In the genomic region with DNA sequence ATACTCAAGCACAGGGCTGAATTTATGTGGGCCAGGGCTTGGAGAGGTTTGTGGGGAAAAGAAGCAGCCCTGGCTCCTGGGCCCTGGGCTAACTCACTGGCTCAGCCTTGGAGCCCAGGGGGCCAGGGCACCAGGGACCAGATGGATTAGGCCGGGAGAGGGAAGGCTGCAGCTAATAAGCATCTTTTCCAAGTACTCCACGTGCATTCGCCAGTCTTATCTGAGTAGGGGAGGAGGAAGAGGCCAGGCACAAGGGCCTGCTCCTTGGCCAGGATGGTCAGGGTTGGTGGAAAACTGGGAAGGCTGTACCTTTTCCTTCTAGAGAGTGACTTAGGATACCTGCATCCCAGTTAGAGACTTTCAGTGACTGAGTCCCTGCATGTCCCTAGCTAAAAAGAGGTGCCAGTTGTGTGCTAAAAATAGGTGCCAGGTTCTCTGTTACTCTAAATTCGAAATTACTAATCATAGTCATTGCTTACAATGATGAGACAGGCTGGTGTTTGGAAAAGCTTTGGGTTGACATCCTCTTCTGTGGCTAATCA, we compare ENCODE assay signal across 8 cellular contexts. TPM values are rescaled to one million over a fixed set of nuclear protein-coding genes. Genes with fewer than 3 reads are reported as not detected.
DNase-seq lines count a peak whose midpoint lies in the region; ATAC-seq and TF ChIP-seq lines count a peak whose summit lies in the region.

No MANE protein-coding gene starts in this region.

- H3K27ac ChIP-seq in H9 (ENCODE audit: insufficient read length, low read depth, low read length) (no peak overlapping the region), SK-N-MC (no peak overlapping the region)

- H4K91ac ChIP-seq in H9 (ENCODE audit: insufficient read length, low read depth, low read length) = no peak overlapping the region

- peak overlapping the region; percentile 79 for H3K9ac ChIP-seq in H9 (ENCODE audit: extremely low read depth, insufficient read length, low read length)
- peak overlapping the region; percentile 91 for H3K9ac ChIP-seq in SK-N-MC (ENCODE audit: insufficient read length)
- H3K9ac ChIP-seq in skeletal muscle satellite cell (ENCODE audit: low read depth, low read length) = peak overlapping the region; percentile 86

- peaks cover 2% of the 10 kb centered on the region for H4K20me1 ChIP-seq in H9 (ENCODE audit: control insufficient read depth, insufficient read depth, insufficient read length)

- TF ChIP-seq CTCF in H9 (conservative IDR thresholded peaks at IDR 0.05) = no peak
- no peak for TF ChIP-seq CTCF in fibroblast of villous mesenchyme (IDR thresholded peaks at IDR 0.05; ENCODE audit: insufficient read depth, low read depth, low read length)

- H3K23ac ChIP-seq in H9 (ENCODE audit: insufficient read length, low read depth, low read length) = no peak overlapping the region

- H3K56ac ChIP-seq in H9 (ENCODE audit: insufficient read length, low read depth, low read length) = no peak overlapping the region

- H3K79me2 ChIP-seq in H9 (ENCODE audit: insufficient read depth, low read length) = peaks cover 57% of the 10 kb centered on the region

- peak overlapping the region; percentile 95 to 99 for H3K4me3 Mint-ChIP-seq in H9

- no peak overlapping the region for H3T11ph ChIP-seq in H9 (ENCODE audit: low read length)

- peak overlapping the region; percentile 84 for H3K4me3 ChIP-seq in SK-N-MC
- peak overlapping the region; percentile 71 for H3K4me3 ChIP-seq in fibroblast of villous mesenchyme (ENCODE audit: low read depth, low read length)
- H3K4me3 ChIP-seq in skeletal muscle satellite cell (ENCODE audit: low read length) = peak overlapping the region; percentile 88

- H3K36me3 ChIP-seq in SK-N-MC (ENCODE audit: insufficient read depth, low read length) (peaks cover 20% of the 10 kb centered on the region), skeletal muscle satellite cell (ENCODE audit: insufficient read depth, low read length) (no peaks in the 10 kb centered on the region)

- no peak for DNase-seq in H9
- DNase-seq in SK-N-MC (ENCODE audit: low read depth, low spot score) = no peak
- DNase-seq in fibroblast of villous mesenchyme (ENCODE audit: low read depth) = no peak
- no peak for DNase-seq in stimulated activated CD4-positive, alpha-beta T cell treated with anti-CD3 and anti-CD28 coated beads, Interleukin-15, amount 100 ng/mL, for 24 hours
- DNase-seq in EL = no peak
- no peak for DNase-seq in AG08395 (ENCODE audit: low spot score)

- peaks cover 11 to 18% (median 18%) of the 10 kb centered on the region in 3 experiments; a peak in 6 of 7 replicates for H3K36me3 Mint-ChIP-seq in H9 (ENCODE audit: insufficient read depth in 1 of 3, low read depth in 3 of 3)

- no peak overlapping the region for H2BK120ac ChIP-seq in H9 (ENCODE audit: low read depth, low read length, poor library complexity, severe bottlenecking)

- H3K4ac ChIP-seq in H9 (ENCODE audit: low read depth, low read length) = no peak overlapping the region

- no peak overlapping the region for H2BK5ac ChIP-seq in H9 (ENCODE audit: insufficient read length, low read length)

- peaks cover 4% of the 10 kb centered on the region for H3K79me1 ChIP-seq in H9 (ENCODE audit: insufficient read depth, low read depth, low read length, poor library complexity, severe bottlenecking)

- no peak overlapping the region for H4K5ac ChIP-seq in H9 (ENCODE audit: insufficient read length, low read depth, low read length)

- H3K9me3 Mint-ChIP-seq in H9 = no peaks in the 10 kb centered on the region; a peak in 1 of 5 replicates

- no peak overlapping the region; the same call in 1 of the 2 replicates for H3K14ac ChIP-seq in H9 (ENCODE audit: insufficient read depth, low read length)

- no peak overlapping the region for H4K8ac ChIP-seq in H9 (replicated peaks; ENCODE audit: insufficient read length, low read depth, low read length)

- H3K23me2 ChIP-seq in H9 (ENCODE audit: insufficient read length, low read depth, low read length, poor library complexity, severe bottlenecking) = peaks cover 9% of the 10 kb centered on the region

- H3K27me3 ChIP-seq in H9 (ENCODE audit: insufficient read depth, low read length) (no peaks in the 10 kb centered on the region), skeletal muscle satellite cell (ENCODE audit: control insufficient read depth, insufficient read depth, low read length) (no peaks in the 10 kb centered on the region)

- no CpG with 5 or more reads among the region's 4 CpGs for WGBS in H9 (ENCODE audit: extremely low coverage, insufficient read length, low lambda C conversion rate)

- H3K4me1 ChIP-seq in H9 (ENCODE audit: insufficient read depth, low read length) (0 out of 2 replicates have a peak, but pooled peaks cover 2% of the 10 kb centered on the region), skeletal muscle satellite cell (ENCODE audit: control insufficient read depth, insufficient read depth, low read length) (peaks cover 40% of the 10 kb centered on the region)

- H3K4me2 ChIP-seq in H9 (ENCODE audit: insufficient read depth, insufficient read length, low read length) (peak overlapping the region; percentile 93), skeletal muscle satellite cell (ENCODE audit: low read length) (peak overlapping the region; percentile 95)

- no peak overlapping the region for H3K27ac Mint-ChIP-seq in H9

- H3K27me3 Mint-ChIP-seq in H9 (ENCODE audit: low read depth) = peaks cover 6% of the 10 kb centered on the region

- peaks cover 38 to 48% of the 10 kb centered on the region in 2 experiments for H3K4me1 Mint-ChIP-seq in H9

- no peak overlapping the region for H2AK5ac ChIP-seq in H9 (ENCODE audit: insufficient read length, low read length)

- ATAC-seq in HG03571 (IDR thresholded peaks at IDR 0.05; ENCODE audit: unreplicated experiment) = no peak

- H2BK12ac ChIP-seq in H9 (ENCODE audit: insufficient read length, low read depth, low read length) = no peak overlapping the region

- no peak overlapping the region for H2BK15ac ChIP-seq in H9 (ENCODE audit: low read depth, low read length)

- H2BK20ac ChIP-seq in H9 (ENCODE audit: low read depth, low read length, poor library complexity, severe bottlenecking) = no peak overlapping the region

- no peak overlapping the region for H2AFZ ChIP-seq in H9 (ENCODE audit: low read length)

- no peak overlapping the region for H3K18ac ChIP-seq in H9 (ENCODE audit: insufficient read length, low read depth, low read length)

- H3K9me3 ChIP-seq in H9 (ENCODE audit: control insufficient read depth, low read depth, low read length) (no peaks in the 10 kb centered on the region), SK-N-MC (ENCODE audit: low read depth, low read length) (no peaks in the 10 kb centered on the region), skeletal muscle satellite cell (replicated peaks; ENCODE audit: low read length) (no peaks in the 10 kb centered on the region)

RNA-seq across cellular contexts. Expression of gene GLRX5, which starts 1.3 kb away (rescaled TPM):
- 62.2 and 64.0 TPM in 2 replicates for total RNA-seq in H9 (2021)
- 27.7 and 35.8 TPM in 2 replicates for total RNA-seq in fibroblast of villous mesenchyme
- total RNA-seq in skeletal muscle satellite cell (2012; rRNA removed) = 37.0 and 37.6 TPM in 2 replicates

RNA-seq across cellular contexts. Expression of gene SYNE3, which starts 19.7 kb away (rescaled TPM):
- total RNA-seq in H9 (2021) (0.11 and 0.13 TPM in 2 replicates), fibroblast of villous mesenchyme (6.5 and 10.0 TPM in 2 replicates)
- 26.9 and 32.2 TPM in 2 replicates for total RNA-seq in skeletal muscle satellite cell (2012; rRNA removed)
